Comparison of ENCODE assay signal across 1 cellular context in the genomic region with DNA sequence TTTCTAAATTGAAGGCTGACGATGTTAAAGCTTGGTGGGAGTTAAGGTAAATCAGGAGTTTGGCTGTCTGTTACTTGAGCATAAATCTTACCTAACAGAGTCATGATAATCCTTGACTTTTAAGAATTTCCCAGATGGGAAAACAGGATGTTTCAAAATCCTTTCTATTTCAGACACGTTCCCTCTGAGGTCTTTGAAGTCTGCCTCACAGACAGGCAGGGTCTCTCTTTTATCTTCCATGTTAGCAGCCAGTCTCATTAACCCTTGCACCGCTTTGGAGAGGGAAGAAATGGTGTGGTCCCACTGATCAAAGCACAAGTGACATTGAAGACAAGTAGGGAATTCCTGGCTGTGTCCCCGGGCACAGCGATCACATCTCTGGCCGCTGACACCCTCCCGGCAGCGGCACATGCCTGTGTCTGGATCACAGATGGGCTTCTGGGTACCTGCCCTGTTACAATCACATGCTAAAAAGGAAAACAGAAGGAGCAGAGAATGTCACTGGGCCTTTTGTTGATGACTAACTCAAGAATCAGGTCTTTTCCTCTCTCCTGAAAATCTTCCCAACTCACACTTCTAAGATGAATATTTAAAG.
TF ChIP-seq lines count a peak whose summit lies in the region.

No MANE protein-coding gene starts in this region.

TF ChIP-seq in HepG2, 621 proteins besides CTCF, POLR2A, EP300 and RAD21 (continued from another document and continues in another):
- peak; percentile 74 for TF ChIP-seq ARID5B (CRISPR knock-in tag; IDR thresholded peaks at IDR 0.05)
- TF ChIP-seq ZNF354B (CRISPR knock-in tag; IDR thresholded peaks at IDR 0.05), result no peak
- TF ChIP-seq, protein P1, sequence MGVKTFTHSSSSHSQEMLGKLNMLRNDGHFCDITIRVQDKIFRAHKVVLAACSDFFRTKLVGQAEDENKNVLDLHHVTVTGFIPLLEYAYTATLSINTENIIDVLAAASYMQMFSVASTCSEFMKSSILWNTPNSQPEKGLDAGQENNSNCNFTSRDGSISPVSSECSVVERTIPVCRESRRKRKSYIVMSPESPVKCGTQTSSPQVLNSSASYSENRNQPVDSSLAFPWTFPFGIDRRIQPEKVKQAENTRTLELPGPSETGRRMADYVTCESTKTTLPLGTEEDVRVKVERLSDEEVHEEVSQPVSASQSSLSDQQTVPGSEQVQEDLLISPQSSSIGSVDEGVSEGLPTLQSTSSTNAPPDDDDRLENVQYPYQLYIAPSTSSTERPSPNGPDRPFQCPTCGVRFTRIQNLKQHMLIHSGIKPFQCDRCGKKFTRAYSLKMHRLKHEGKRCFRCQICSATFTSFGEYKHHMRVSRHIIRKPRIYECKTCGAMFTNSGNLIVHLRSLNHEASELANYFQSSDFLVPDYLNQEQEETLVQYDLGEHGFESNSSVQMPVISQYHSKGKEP (CRISPR knock-in tag; IDR thresholded peaks at IDR 0.05), result no peak
- TF ChIP-seq ZNF652 (CRISPR knock-in tag; IDR thresholded peaks at IDR 0.05; ENCODE audit: borderline replicate concordance, low read depth), result peak; percentile 95
- no peak for TF ChIP-seq ZNF883 (CRISPR knock-in tag; IDR thresholded peaks at IDR 0.05; ENCODE audit: not compliant biosample characterization)
- TF ChIP-seq BORCS8-MEF2B (CRISPR knock-in tag; IDR thresholded peaks at IDR 0.05), result no peak
- TF ChIP-seq, protein P2, sequence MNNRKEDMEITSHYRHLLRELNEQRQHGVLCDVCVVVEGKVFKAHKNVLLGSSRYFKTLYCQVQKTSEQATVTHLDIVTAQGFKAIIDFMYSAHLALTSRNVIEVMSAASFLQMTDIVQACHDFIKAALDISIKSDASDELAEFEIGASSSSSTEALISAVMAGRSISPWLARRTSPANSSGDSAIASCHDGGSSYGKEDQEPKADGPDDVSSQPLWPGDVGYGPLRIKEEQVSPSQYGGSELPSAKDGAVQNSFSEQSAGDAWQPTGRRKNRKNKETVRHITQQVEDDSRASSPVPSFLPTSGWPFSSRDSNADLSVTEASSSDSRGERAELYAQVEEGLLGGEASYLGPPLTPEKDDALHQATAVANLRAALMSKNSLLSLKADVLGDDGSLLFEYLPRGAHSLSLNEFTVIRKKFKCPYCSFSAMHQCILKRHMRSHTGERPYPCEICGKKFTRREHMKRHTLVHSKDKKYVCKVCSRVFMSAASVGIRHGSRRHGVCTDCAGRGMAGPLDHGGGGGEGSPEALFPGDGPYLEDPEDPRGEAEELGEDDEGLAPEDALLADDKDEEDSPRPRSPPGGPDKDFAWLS (CRISPR knock-in tag; IDR thresholded peaks at IDR 0.05; ENCODE audit: borderline replicate concordance), result no peak
- TF ChIP-seq HDAC2 (CRISPR knock-in tag; IDR thresholded peaks at IDR 0.05), result peak; percentile 42; the same call in 1 of the 2 replicates
- no peak for TF ChIP-seq PHF5A (CRISPR knock-in tag; IDR thresholded peaks at IDR 0.05; ENCODE audit: low read depth, unreplicated experiment)
- no peak for TF ChIP-seq CENPT (CRISPR knock-in tag; IDR thresholded peaks at IDR 0.05; ENCODE audit: low read depth)
- peak; percentile 61; the same call in 1 of the 2 replicates for TF ChIP-seq RCOR2 (CRISPR knock-in tag; IDR thresholded peaks at IDR 0.05)
- no peak for TF ChIP-seq ZNF737 (CRISPR knock-in tag; IDR thresholded peaks at IDR 0.05; ENCODE audit: borderline replicate concordance)
- 0 out of 2 replicates have a peak, but pooled peaks have one; percentile 10 for TF ChIP-seq ZNF644 (CRISPR knock-in tag; IDR thresholded peaks at IDR 0.05; ENCODE audit: low read depth)
- 0 out of 2 replicates have a peak, but pooled peaks have one; percentile 41 for TF ChIP-seq NR2F2 (IDR thresholded peaks at IDR 0.05; ENCODE audit: borderline replicate concordance, low read depth)
- peak; percentile 56; the same call in 1 of the 2 replicates for TF ChIP-seq SOX5 (CRISPR knock-in tag; IDR thresholded peaks at IDR 0.05; ENCODE audit: borderline replicate concordance)
- no peak for TF ChIP-seq THRA (CRISPR knock-in tag; IDR thresholded peaks at IDR 0.05; ENCODE audit: borderline replicate concordance)
- no peak for TF ChIP-seq CCDC6 (CRISPR knock-in tag; IDR thresholded peaks at IDR 0.05)
- no peak for TF ChIP-seq CHD4 (IDR thresholded peaks at IDR 0.05; ENCODE audit: borderline replicate concordance, low read length)
- TF ChIP-seq, protein P3, sequence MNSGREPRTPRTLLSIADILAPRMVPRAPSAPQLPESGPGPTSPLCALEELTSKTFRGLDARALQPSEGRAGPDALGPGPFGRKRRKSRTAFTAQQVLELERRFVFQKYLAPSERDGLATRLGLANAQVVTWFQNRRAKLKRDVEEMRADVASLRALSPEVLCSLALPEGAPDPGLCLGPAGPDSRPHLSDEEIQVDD (CRISPR knock-in tag; IDR thresholded peaks at IDR 0.05; ENCODE audit: borderline replicate concordance), result no peak
- no peak for TF ChIP-seq ARNTL (CRISPR knock-in tag; IDR thresholded peaks at IDR 0.05)
- 0 out of 2 replicates have a peak, but pooled peaks have one; percentile 19 for TF ChIP-seq SAP130 (CRISPR knock-in tag; IDR thresholded peaks at IDR 0.05; ENCODE audit: low read depth)
- TF ChIP-seq ZNF503 (CRISPR knock-in tag; IDR thresholded peaks at IDR 0.05), result 0 out of 2 replicates have a peak, but pooled peaks have one; percentile 23
- peak; percentile 93 for TF ChIP-seq TCF7 (IDR thresholded peaks at IDR 0.05; ENCODE audit: low read depth)
- TF ChIP-seq ZMAT3 (CRISPR knock-in tag; conservative IDR thresholded peaks at IDR 0.05), result no peak
- 0 out of 2 replicates have a peak, but pooled peaks have one; percentile 36 for TF ChIP-seq ZNF430 (CRISPR knock-in tag; IDR thresholded peaks at IDR 0.05)
- peak; percentile 50; the same call in 1 of the 2 replicates for TF ChIP-seq RARA (CRISPR knock-in tag; IDR thresholded peaks at IDR 0.05)
- no peak for TF ChIP-seq TEAD2 (CRISPR knock-in tag; IDR thresholded peaks at IDR 0.05)
- TF ChIP-seq ZNF143 (CRISPR knock-in tag; IDR thresholded peaks at IDR 0.05), result 0 out of 2 replicates have a peak, but pooled peaks have one; percentile 38
- TF ChIP-seq, protein P4, sequence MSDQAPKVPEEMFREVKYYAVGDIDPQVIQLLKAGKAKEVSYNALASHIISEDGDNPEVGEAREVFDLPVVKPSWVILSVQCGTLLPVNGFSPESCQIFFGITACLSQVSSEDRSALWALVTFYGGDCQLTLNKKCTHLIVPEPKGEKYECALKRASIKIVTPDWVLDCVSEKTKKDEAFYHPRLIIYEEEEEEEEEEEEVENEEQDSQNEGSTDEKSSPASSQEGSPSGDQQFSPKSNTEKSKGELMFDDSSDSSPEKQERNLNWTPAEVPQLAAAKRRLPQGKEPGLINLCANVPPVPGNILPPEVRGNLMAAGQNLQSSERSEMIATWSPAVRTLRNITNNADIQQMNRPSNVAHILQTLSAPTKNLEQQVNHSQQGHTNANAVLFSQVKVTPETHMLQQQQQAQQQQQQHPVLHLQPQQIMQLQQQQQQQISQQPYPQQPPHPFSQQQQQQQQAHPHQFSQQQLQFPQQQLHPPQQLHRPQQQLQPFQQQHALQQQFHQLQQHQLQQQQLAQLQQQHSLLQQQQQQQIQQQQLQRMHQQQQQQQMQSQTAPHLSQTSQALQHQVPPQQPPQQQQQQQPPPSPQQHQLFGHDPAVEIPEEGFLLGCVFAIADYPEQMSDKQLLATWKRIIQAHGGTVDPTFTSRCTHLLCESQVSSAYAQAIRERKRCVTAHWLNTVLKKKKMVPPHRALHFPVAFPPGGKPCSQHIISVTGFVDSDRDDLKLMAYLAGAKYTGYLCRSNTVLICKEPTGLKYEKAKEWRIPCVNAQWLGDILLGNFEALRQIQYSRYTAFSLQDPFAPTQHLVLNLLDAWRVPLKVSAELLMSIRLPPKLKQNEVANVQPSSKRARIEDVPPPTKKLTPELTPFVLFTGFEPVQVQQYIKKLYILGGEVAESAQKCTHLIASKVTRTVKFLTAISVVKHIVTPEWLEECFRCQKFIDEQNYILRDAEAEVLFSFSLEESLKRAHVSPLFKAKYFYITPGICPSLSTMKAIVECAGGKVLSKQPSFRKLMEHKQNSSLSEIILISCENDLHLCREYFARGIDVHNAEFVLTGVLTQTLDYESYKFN (CRISPR knock-in tag; conservative IDR thresholded peaks at IDR 0.05), result peak; percentile 68
- TF ChIP-seq PRMT3 (CRISPR knock-in tag; IDR thresholded peaks at IDR 0.05; ENCODE audit: borderline replicate concordance, low read depth), result no peak
- peak; percentile 24; the same call in 1 of the 2 replicates for TF ChIP-seq CREM (IDR thresholded peaks at IDR 0.05)
- TF ChIP-seq CREM (CRISPR knock-in tag; IDR thresholded peaks at IDR 0.05), result no peak
- TF ChIP-seq, protein P5, sequence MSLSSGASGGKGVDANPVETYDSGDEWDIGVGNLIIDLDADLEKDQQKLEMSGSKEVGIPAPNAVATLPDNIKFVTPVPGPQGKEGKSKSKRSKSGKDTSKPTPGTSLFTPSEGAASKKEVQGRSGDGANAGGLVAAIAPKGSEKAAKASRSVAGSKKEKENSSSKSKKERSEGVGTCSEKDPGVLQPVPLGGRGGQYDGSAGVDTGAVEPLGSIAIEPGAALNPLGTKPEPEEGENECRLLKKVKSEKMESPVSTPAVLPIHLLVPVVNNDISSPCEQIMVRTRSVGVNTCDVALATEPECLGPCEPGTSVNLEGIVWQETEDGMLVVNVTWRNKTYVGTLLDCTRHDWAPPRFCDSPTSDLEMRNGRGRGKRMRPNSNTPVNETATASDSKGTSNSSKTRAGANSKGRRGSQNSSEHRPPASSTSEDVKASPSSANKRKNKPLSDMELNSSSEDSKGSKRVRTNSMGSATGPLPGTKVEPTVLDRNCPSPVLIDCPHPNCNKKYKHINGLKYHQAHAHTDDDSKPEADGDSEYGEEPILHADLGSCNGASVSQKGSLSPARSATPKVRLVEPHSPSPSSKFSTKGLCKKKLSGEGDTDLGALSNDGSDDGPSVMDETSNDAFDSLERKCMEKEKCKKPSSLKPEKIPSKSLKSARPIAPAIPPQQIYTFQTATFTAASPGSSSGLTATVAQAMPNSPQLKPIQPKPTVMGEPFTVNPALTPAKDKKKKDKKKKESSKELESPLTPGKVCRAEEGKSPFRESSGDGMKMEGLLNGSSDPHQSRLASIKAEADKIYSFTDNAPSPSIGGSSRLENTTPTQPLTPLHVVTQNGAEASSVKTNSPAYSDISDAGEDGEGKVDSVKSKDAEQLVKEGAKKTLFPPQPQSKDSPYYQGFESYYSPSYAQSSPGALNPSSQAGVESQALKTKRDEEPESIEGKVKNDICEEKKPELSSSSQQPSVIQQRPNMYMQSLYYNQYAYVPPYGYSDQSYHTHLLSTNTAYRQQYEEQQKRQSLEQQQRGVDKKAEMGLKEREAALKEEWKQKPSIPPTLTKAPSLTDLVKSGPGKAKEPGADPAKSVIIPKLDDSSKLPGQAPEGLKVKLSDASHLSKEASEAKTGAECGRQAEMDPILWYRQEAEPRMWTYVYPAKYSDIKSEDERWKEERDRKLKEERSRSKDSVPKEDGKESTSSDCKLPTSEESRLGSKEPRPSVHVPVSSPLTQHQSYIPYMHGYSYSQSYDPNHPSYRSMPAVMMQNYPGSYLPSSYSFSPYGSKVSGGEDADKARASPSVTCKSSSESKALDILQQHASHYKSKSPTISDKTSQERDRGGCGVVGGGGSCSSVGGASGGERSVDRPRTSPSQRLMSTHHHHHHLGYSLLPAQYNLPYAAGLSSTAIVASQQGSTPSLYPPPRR (CRISPR knock-in tag; IDR thresholded peaks at IDR 0.05; ENCODE audit: borderline replicate concordance), result peak; percentile 52; the same call in 1 of the 2 replicates
- TF ChIP-seq ELF3 (CRISPR knock-in tag; IDR thresholded peaks at IDR 0.05), result 0 out of 2 replicates have a peak, but pooled peaks have one; percentile 17
- no peak for TF ChIP-seq ZNF205 (CRISPR knock-in tag; IDR thresholded peaks at IDR 0.05)
- TF ChIP-seq HMG20A (CRISPR knock-in tag; IDR thresholded peaks at IDR 0.05; ENCODE audit: borderline replicate concordance), result peak; percentile 50; the same call in 1 of the 2 replicates
